8 cellular contexts compared by ENCODE assay signal in the genomic region with DNA sequence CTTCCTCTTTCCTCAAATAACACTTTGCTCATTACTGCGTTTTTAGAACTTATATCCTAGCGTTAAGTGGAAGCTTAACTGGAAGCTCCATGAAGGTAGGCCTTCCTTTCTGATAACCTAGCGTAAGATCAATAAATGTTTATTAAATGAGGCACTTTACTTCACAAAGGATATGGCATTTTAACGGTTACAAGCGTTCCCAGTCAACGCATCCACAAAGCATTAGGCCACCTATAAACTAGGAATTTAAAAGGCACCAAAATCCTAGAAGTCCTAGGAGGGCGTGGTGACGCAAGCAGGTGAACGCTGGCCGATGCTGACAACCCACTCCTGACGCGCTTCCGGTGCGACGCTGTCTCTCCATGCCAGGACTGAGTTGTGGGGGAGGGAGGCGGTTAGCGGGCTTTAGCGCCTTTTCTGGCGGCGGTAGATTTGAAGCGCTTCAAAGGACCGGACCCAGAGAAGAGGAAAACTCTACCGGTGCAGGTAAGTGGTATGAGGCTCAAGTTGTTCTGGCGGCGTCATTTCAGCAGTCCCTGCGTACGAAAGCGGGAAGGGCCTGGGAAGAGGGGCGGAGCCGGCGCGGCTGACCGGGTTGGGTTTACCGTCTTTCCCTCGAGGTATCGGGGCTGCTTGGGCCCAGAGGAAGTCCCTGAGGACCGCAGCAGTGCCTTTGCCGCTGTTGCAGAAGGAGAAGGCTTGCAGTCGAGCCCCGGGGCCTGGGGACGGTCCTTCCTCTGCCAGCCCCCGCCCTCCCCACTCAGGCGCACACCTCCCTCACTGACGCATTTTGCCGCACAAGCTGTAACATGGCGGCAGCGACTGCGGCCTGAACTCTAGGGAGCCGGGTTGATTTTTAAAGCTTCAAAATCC. TPM values are rescaled to one million over a fixed set of nuclear protein-coding genes. Genes with fewer than 3 reads are reported as not detected.
DNase-seq lines count a peak whose midpoint lies in the region; TF ChIP-seq lines count a peak whose summit lies in the region.

Gene PPIG, plus strand, starts transcription at position 347 of the 873 bp plus-strand sequence. CDS start 19,691 bp downstream, outside the sequence.

- H3K27ac ChIP-seq in thymus (ENCODE audit: low read depth), result peak within 1 kb of the TSS; percentile 98

- 7% methylated on average over 49 of the region's 49 CpGs for WGBS in thymus

- no peaks in the 10 kb centered on the region for H3K27me3 ChIP-seq in thymus (ENCODE audit: control insufficient read depth, insufficient read depth)

- no peaks in the 10 kb centered on the region for H3K36me3 ChIP-seq in thymus (ENCODE audit: control insufficient read depth, insufficient read depth)

- H3K9me3 ChIP-seq in thymus (ENCODE audit: control insufficient read depth), result no peaks in the 10 kb centered on the region

- no peaks in the 10 kb centered on the region for H3K27me3 Mint-ChIP-seq in activated naive CD8-positive, alpha-beta T cell
- no peaks in the 10 kb centered on the region for H3K27me3 Mint-ChIP-seq in osteocyte (ENCODE audit: unreplicated experiment)

- H3K9me3 Mint-ChIP-seq in activated naive CD8-positive, alpha-beta T cell (ENCODE audit: low read depth), result peaks cover 3% of the 10 kb centered on the region
- H3K9me3 Mint-ChIP-seq in osteocyte (ENCODE audit: unreplicated experiment), result peaks cover 3% of the 10 kb centered on the region

- no peak for TF ChIP-seq CTCF in HFF-Myc (IDR thresholded peaks at IDR 0.05; ENCODE audit: low read depth, low read length, missing control alignments)
- TF ChIP-seq CTCF in osteocyte (IDR thresholded peaks at IDR 0.05), result no peak

- H3K4me3 Mint-ChIP-seq in activated naive CD8-positive, alpha-beta T cell, result peak within 1 kb of the TSS; percentile 97
- H3K4me3 Mint-ChIP-seq in osteocyte (ENCODE audit: unreplicated experiment), result peak within 1 kb of the TSS; percentile 98

- DNase-seq in GM04503 (ENCODE audit: low read depth) (peak; percentile 45), HFF-Myc (ENCODE audit: extremely low read depth, low read depth) (peak; percentile 87), NAMALWA (ENCODE audit: low spot score) (peak; percentile 95), SKM-1 (lab: John Stamatoyannopoulos, UW; ENCODE audit: unreplicated experiment) (peak; percentile 81), head of caudate nucleus (peak; percentile 86 to 96 (median 92)), osteocyte (ENCODE audit: extremely low spot score, unreplicated experiment) (peak; percentile 92)

- H3K4me1 ChIP-seq in thymus (ENCODE audit: control insufficient read depth, insufficient read depth, low read length), result peaks cover 4% of the 10 kb centered on the region

- H3K27ac Mint-ChIP-seq in activated naive CD8-positive, alpha-beta T cell, result peak within 1 kb of the TSS; percentile 99
- H3K27ac Mint-ChIP-seq in osteocyte (ENCODE audit: unreplicated experiment), result peak within 1 kb of the TSS; percentile 99

- H3K4me1 Mint-ChIP-seq in activated naive CD8-positive, alpha-beta T cell (ENCODE audit: low read depth), result peaks cover 33% of the 10 kb centered on the region
- peaks cover 27% of the 10 kb centered on the region for H3K4me1 Mint-ChIP-seq in osteocyte (ENCODE audit: unreplicated experiment)

- H3K4me3 ChIP-seq in HFF-Myc (replicated peaks; ENCODE audit: low read depth, low read length) (peak within 1 kb of the TSS; percentile 97), thymus (ENCODE audit: low read length) (peak within 1 kb of the TSS; percentile 82)

- intact Hi-C loops in head of caudate nucleus (cut with DNase I), result no loop called here

- H3K36me3 Mint-ChIP-seq in activated naive CD8-positive, alpha-beta T cell, result peaks cover 6% of the 10 kb centered on the region
- peaks cover 2% of the 10 kb centered on the region for H3K36me3 Mint-ChIP-seq in osteocyte (ENCODE audit: unreplicated experiment)

RNA-seq across cellular contexts. Expression of gene PPIG, which starts in this region (rescaled TPM):
- 44.3 and 45.9 TPM in 2 replicates for total RNA-seq in osteocyte
- polyA plus RNA-seq in thymus, result 38.1 TPM

Comparison
In these comparisons a context has a peak if more than half of its experiments do, and no peak if none do; other contexts are left out.
1. Peak in every context shown above with its lines: DNase-seq, H3K4me3 ChIP-seq and H3K27ac ChIP-seq.
2. DNase-seq: peak in every context shown above with its lines; median percentile 95 in NAMALWA; 92 in head of caudate nucleus; 92 in osteocyte; 87 in HFF-Myc; 81 in SKM-1; 45 in GM04503.